ENCODE assay signal across 27 cellular contexts in genomic region chr7:70466725-70467364, GRCh38.
"Had no signal": no experiment of that assay in that cellular context is flagged by ENCODE, and none has a peak within 500 bp of the region (broad histone marks: within the 10 kb centered on the region; RNA-seq: fewer than 3 reads in every experiment).

No MANE protein-coding gene starts in this region.

- DNase-seq: colonic mucosa; dermis blood vessel endothelial cell; endodermal cell; gastrocnemius medialis; kidney; left cardiac atrium; left ventricle myocardium superior; mesenchymal stem cell; midbrain; naive B cell; occipital lobe; pancreas; retina; right lobe of liver; spleen; stimulated activated CD4-positive, alpha-beta T cell treated with anti-CD3 and anti-CD28 coated beads, Interleukin-15, amount 100 ng/mL, for 24 hours; stimulated activated CD4-positive, alpha-beta T cell treated with anti-CD3 and anti-CD28 coated beads, Interleukin-1b, Interleukin-23, amount 100 ng/mL, for 48 hours; stimulated activated CD4-positive, alpha-beta T cell treated with anti-CD3 and anti-CD28 coated beads, Interleukin-4, amount 100 ng/mL, for 24 hours; tibial artery; upper lobe of left lung; uterus had no signal

- H3K4me1 Mint-ChIP-seq: stimulated activated memory B cell treated with anti-CD40 and anti-IgM and Interleukin-4, amounts not matched to agents 10 μg/mL and 1 μg/mL and 100 μg/mL, for 72 hours had no signal

- H3K9me3 ChIP-seq: colonic mucosa, gastrocnemius medialis, pancreas, prostate gland, right lobe of liver, spleen, tibial artery, upper lobe of left lung, uterus had no signal

- H3K4me1 ChIP-seq: colonic mucosa, gastrocnemius medialis, prostate gland, spleen, tibial artery, upper lobe of left lung, uterus had no signal

- H3K4me3 Mint-ChIP-seq: endodermal cell; naive B cell; nephron; stimulated activated memory B cell treated with anti-CD40 and anti-IgM and Interleukin-4, amounts not matched to agents 10 μg/mL and 1 μg/mL and 100 μg/mL, for 72 hours; stimulated activated naive CD8-positive, alpha-beta T cell treated with anti-CD3 and anti-CD28 coated beads, Interleukin-15, Interleukin-2, amounts not matched to agents 100 ng/mL and 50 ng/mL, for 24 hours had no signal

- H3K36me3 ChIP-seq: colonic mucosa, gastrocnemius medialis, pancreas, prostate gland, right lobe of liver, spleen, tibial artery, upper lobe of left lung, uterus had no signal

- H3K27ac Mint-ChIP-seq: endodermal cell; nephron; stimulated activated memory B cell treated with anti-CD40 and anti-IgM and Interleukin-4, amounts not matched to agents 10 μg/mL and 1 μg/mL and 100 μg/mL, for 72 hours; stimulated activated naive CD8-positive, alpha-beta T cell treated with anti-CD3 and anti-CD28 coated beads, Interleukin-15, Interleukin-2, amounts not matched to agents 100 ng/mL and 50 ng/mL, for 24 hours had no signal

- ATAC-seq: esophagus mucosa; gastrocnemius medialis; left cardiac atrium; left ventricle myocardium superior; pancreas; right lobe of liver; stimulated activated memory B cell treated with anti-CD40 and anti-IgM and Interleukin-4, amounts not matched to agents 10 μg/mL and 1 μg/mL and 100 μg/mL, for 72 hours had no signal

- H3K27me3 Mint-ChIP-seq: naive B cell; stimulated activated memory B cell treated with anti-CD40 and anti-IgM and Interleukin-4, amounts not matched to agents 10 μg/mL and 1 μg/mL and 100 μg/mL, for 72 hours; stimulated activated naive CD8-positive, alpha-beta T cell treated with anti-CD3 and anti-CD28 coated beads, Interleukin-15, Interleukin-2, amounts not matched to agents 100 ng/mL and 50 ng/mL, for 24 hours had no signal

- H3K27me3 ChIP-seq: colonic mucosa, gastrocnemius medialis, pancreas, right lobe of liver, spleen, tibial artery, upper lobe of left lung, uterus had no signal

- H3K9me3 Mint-ChIP-seq: endodermal cell; naive B cell; nephron; stimulated activated memory B cell treated with anti-CD40 and anti-IgM and Interleukin-4, amounts not matched to agents 10 μg/mL and 1 μg/mL and 100 μg/mL, for 72 hours; stimulated activated naive CD8-positive, alpha-beta T cell treated with anti-CD3 and anti-CD28 coated beads, Interleukin-15, Interleukin-2, amounts not matched to agents 100 ng/mL and 50 ng/mL, for 24 hours had no signal

- H3K4me3 ChIP-seq: colonic mucosa, gastrocnemius medialis, lung, pancreas, prostate gland, right lobe of liver, spleen, tibial artery, upper lobe of left lung, uterus had no signal
